23 cellular contexts compared by ENCODE assay signal in genomic region chrX:43733699-43734098, GRCh38.
"Had no signal": no experiment of that assay in that cellular context is flagged by ENCODE, and none has a peak within 500 bp of the region (broad histone marks: within the 10 kb centered on the region; RNA-seq: fewer than 3 reads in every experiment).

No MANE protein-coding gene starts in this region.

- ATAC-seq: psoas muscle; right cardiac atrium; stimulated activated effector memory CD8-positive, alpha-beta T cell treated with anti-CD3 and anti-CD28 coated beads, Interleukin-12 subunit alpha, Interleukin-12 subunit beta, amount 100 ng/mL, for 72 hours; stimulated activated naive B cell treated with anti-CD40 and anti-IgM and Interleukin-4, amounts not matched to agents 10 μg/mL and 1 μg/mL and 100 μg/mL, for 72 hours had no signal

- H3K4me1 ChIP-seq: parathyroid adenoma, psoas muscle, right lobe of liver, sigmoid colon, stomach, tibial nerve, upper lobe of left lung, vagina had no signal

- H3K9me3 ChIP-seq: ovary, psoas muscle, right lobe of liver, sigmoid colon, stomach, thoracic aorta, thyroid gland, tibial nerve, upper lobe of left lung, vagina had no signal

- H3K36me3 ChIP-seq: neural progenitor cell, ovary, right lobe of liver had no signal

- DNase-seq: occipital lobe; ovary; posterior cingulate gyrus; psoas muscle; right cardiac atrium; right lobe of liver; sigmoid colon; stimulated activated CD4-positive, alpha-beta T cell treated with anti-CD3 and anti-CD28 coated beads, Interleukin-15, amount 100 ng/mL, for 24 hours; stimulated activated CD4-positive, alpha-beta T cell treated with anti-CD3 and anti-CD28 coated beads, Interleukin-2, amount 100 ng/mL, for 24 hours; stimulated activated CD4-positive, alpha-beta T cell treated with anti-CD3 and anti-CD28 coated beads, Interleukin-2, amount 100 ng/mL, for 48 hours; stimulated activated CD4-positive, alpha-beta T cell treated with anti-CD3 and anti-CD28 coated beads, Interleukin-4, amount 100 ng/mL, for 24 hours; stimulated activated naive B cell treated with anti-CD40 and anti-IgM and Interleukin-4, amounts not matched to agents 10 μg/mL and 1 μg/mL and 100 μg/mL, for 72 hours; stimulated activated naive CD4-positive, alpha-beta T cell treated with Interleukin-2 at 50 U/mL for 16 hours; stomach; thyroid gland; trophoblast cell; upper lobe of left lung had no signal

- H3K27ac ChIP-seq: neural progenitor cell, ovary, parathyroid adenoma, psoas muscle, sigmoid colon, stomach, thoracic aorta, tibial nerve, upper lobe of left lung, vagina had no signal

- H3K27me3 ChIP-seq: neural progenitor cell, ovary, right lobe of liver, sigmoid colon, stomach, thyroid gland, tibial nerve, upper lobe of left lung, vagina had no signal

- H3K4me3 ChIP-seq: neural progenitor cell, ovary, psoas muscle, right lobe of liver, sigmoid colon, stomach, thoracic aorta, thyroid gland, tibial nerve, upper lobe of left lung, vagina had no signal

- H3K9ac ChIP-seq: neural progenitor cell, parathyroid adenoma had no signal
